1 cellular context compared by ENCODE assay signal in the genomic region with DNA sequence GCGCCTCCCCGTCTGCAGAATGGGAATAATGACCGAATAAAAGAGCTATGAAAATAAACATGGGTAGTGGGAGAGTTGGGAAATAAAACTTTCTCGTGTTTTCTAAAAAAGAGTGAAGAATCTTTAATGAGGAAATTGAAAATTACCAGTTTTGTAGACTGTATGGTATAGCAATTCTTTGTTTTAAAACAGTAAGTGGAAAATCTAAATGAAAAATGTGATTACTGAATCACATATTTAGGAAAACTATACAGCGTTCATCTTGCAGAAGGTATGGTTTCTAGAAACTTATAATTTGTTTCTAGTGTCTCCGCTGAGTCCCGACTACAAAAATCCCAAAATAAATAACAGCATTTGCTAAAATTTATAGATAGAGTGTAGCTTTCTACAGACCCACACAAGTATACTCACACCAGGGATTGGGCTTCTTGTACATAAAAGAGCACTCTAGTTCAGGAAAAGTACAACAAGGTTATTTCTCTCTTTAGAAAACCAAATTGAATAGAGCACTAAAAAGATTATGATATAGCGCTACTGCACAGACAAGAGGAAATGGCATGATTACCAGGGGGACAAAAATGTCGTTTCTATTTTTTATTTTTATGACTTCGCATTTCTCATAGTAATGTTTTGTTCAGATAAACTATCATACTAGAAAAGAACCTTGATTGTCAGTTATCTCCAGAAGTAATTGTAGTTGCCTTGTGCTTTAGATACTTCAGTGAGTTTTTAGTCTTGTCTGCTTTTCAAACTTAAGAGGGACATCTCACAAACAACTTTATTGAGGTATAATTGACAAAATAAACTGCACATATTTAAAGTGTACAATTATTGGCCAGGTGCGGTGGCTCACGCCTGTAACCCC.
TF ChIP-seq lines count a peak whose summit lies in the region.

No MANE protein-coding gene starts in this region.

TF ChIP-seq in HEK293, 187 proteins besides CTCF, POLR2A, EP300 and RAD21 (continued from another document):
- no peak for TF ChIP-seq ZSCAN18 (tag by site-specific recombination; IDR thresholded peaks at IDR 0.05)
